Comparison of ENCODE assay signal across 8 cellular contexts in genomic region chrX:80808854-80809493, GRCh38. TPM values are rescaled to one million over a fixed set of nuclear protein-coding genes. Genes with fewer than 3 reads are reported as not detected.
DNase-seq lines count a peak whose midpoint lies in the region; ATAC-seq, FAIRE-seq and TF ChIP-seq lines count a peak whose summit lies in the region.

No MANE protein-coding gene starts in this region.

- TF ChIP-seq RAD21 in HepG2 (CRISPR knock-in tag; IDR thresholded peaks at IDR 0.05) = no peak

- POLR2A ChIA-PET in HepG2 (lab: Yijun Ruan, JAX) = no interaction called here

- TF ChIP-seq EP300 in HepG2 (IDR thresholded peaks at IDR 0.05; ENCODE audit: low read depth in 2 of 2, low read length in 2 of 2) (no peak), HepG2 (CRISPR knock-in tag; IDR thresholded peaks at IDR 0.05; ENCODE audit: borderline replicate concordance) (no peak)

- H3K27ac Mint-ChIP-seq in T-helper 2 cell treated with Interferon-gamma antibody and Interleukin-4, amounts not matched to agents 5 μg/mL and 100 μg/mL, for 36 hours = peak overlapping the region; percentile 93

- WGBS in HepG2 (ENCODE audit: low lambda C conversion rate) = 2% methylated on average over 12 of the region's 26 CpGs

- peaks cover 4% of the 10 kb centered on the region for H3K79me2 ChIP-seq in HepG2 (ENCODE audit: insufficient read depth, low read length)

- peaks cover 19% of the 10 kb centered on the region for H3K4me1 Mint-ChIP-seq in T-helper 2 cell treated with Interferon-gamma antibody and Interleukin-4, amounts not matched to agents 5 μg/mL and 100 μg/mL, for 36 hours (ENCODE audit: low read depth)

- H3K27me3 Mint-ChIP-seq in T-helper 2 cell treated with Interferon-gamma antibody and Interleukin-4, amounts not matched to agents 5 μg/mL and 100 μg/mL, for 36 hours (ENCODE audit: low read depth) = peaks cover 4% of the 10 kb centered on the region

- in situ Hi-C loops in KBM-7 (cut with MboI; ENCODE audit: low pct_unique_long_range_greater_than_20kb, low sequenced_read_pairs) = no loop called here
- in situ Hi-C loops in HepG2 (cut with HindIII; ENCODE audit: extremely low pct_ligation_motif_present, low pct_unique_long_range_greater_than_20kb) = no loop called here

- peak; percentile 42 for ATAC-seq in HepG2
- ATAC-seq in GM18520 (IDR thresholded peaks at IDR 0.05; ENCODE audit: unreplicated experiment) = no peak

- peaks cover 5% of the 10 kb centered on the region for H3K36me3 Mint-ChIP-seq in T-helper 2 cell treated with Interferon-gamma antibody and Interleukin-4, amounts not matched to agents 5 μg/mL and 100 μg/mL, for 36 hours (ENCODE audit: low read depth)

- H3K4me3 ChIP-seq in HepG2 (replicated peaks in 1 of 3; ENCODE audit: insufficient read depth in 1 of 3, low read depth in 2 of 3, low read length in 3 of 3) = peak overlapping the region; percentile 67 to 78 (median 73)

- peak overlapping the region; percentile 92 for H3K4me3 Mint-ChIP-seq in T-helper 2 cell treated with Interferon-gamma antibody and Interleukin-4, amounts not matched to agents 5 μg/mL and 100 μg/mL, for 36 hours

- H3K4me1 ChIP-seq in HepG2 (ENCODE audit: insufficient read depth, low read length) = peaks cover 13% of the 10 kb centered on the region; the same call in 1 of the 2 replicates

- no peak for TF ChIP-seq CTCF in HepG2 (CRISPR knock-in tag; IDR thresholded peaks at IDR 0.05)
- TF ChIP-seq CTCF in D721Med (IDR thresholded peaks at IDR 0.05; ENCODE audit: insufficient read depth, missing control alignments) = no peak

- H4K20me1 ChIP-seq in HepG2 (ENCODE audit: insufficient read depth, low read length) = no peaks in the 10 kb centered on the region

- H3K27me3 ChIP-seq in HepG2 (ENCODE audit: control insufficient read depth in 1 of 2, insufficient read depth in 2 of 2, low read length in 2 of 2) = no peaks in the 10 kb centered on the region

- CTCF ChIA-PET in HepG2 (lab: Yijun Ruan, JAX; ENCODE audit: low intra/inter-chr PET ratio, low total read pairs) = no interaction called here

- H3K4me2 ChIP-seq in HepG2 (ENCODE audit: low read depth, low read length) = peak overlapping the region; percentile 68

- H3K9ac ChIP-seq in HepG2 (ENCODE audit: insufficient read depth, low read depth, low read length) = peak overlapping the region; percentile 58; the same call in 1 of the 2 replicates

- H3K27ac ChIP-seq in HepG2 (ENCODE audit: extremely low read length, insufficient read depth, low read length) = peak overlapping the region; percentile 71

- intact Hi-C loops in HepG2 (cut with micrococcal nuclease; ENCODE audit: unreplicated experiment) = loop anchor here (5.0 kb wide), 1 partner anchor 313 kb away; no protein-coding TSS in a partner anchor

- no peaks in the 10 kb centered on the region for H3K36me3 ChIP-seq in HepG2 (replicated peaks in 1 of 2; ENCODE audit: control insufficient read depth in 1 of 2, insufficient read depth in 2 of 2, low read length in 2 of 2)

- H2AFZ ChIP-seq in HepG2 (ENCODE audit: low read length) = no peak overlapping the region

- FAIRE-seq in HepG2 (lab: Jason Lieb, UNC) (no peak), D721Med (lab: Jason Lieb, UNC) (no peak)

- no peak for TF ChIP-seq POLR2A in HepG2 (IDR thresholded peaks at IDR 0.05; ENCODE audit: insufficient read depth in 1 of 2, low read depth in 2 of 2, low read length in 2 of 2)

- BruUV-seq in HepG2 (replicated peaks; lab: Mats Ljungman, UMichigan) = no TSS peak

- H3K9me3 ChIP-seq in HepG2 (ENCODE audit: low read length) = no peaks in the 10 kb centered on the region

- no peaks in the 10 kb centered on the region for H3K9me3 Mint-ChIP-seq in T-helper 2 cell treated with Interferon-gamma antibody and Interleukin-4, amounts not matched to agents 5 μg/mL and 100 μg/mL, for 36 hours

- DNase-seq in C1 segment of cervical spinal cord (lab: John Stamatoyannopoulos, UW) = peak in 12 of 14 donors; percentile 9 to 59 (median 28)
- DNase-seq in KBM-7 = peak; percentile 31
- peak; percentile 7 for DNase-seq in T-helper 2 cell treated with Interferon-gamma antibody and Interleukin-4, amounts not matched to agents 5 μg/mL and 100 μg/mL, for 36 hours (ENCODE audit: low spot score)
- peak; percentile 37 for DNase-seq in central memory CD4-positive, alpha-beta T cell
- DNase-seq in HepG2 (ENCODE audit: low spot score) = no peak
- peak; percentile 4 to 9 for DNase-seq in stimulated activated CD8-positive, alpha-beta memory T cell treated with anti-CD3 and anti-CD28 coated beads, Interleukin-15, amount 100 ng/mL, for 48 hours (ENCODE audit: low read depth in 2 of 2)
- DNase-seq in D721Med (ENCODE audit: insufficient read length, low spot score) = no peak

TF ChIP-seq in HepG2, 621 proteins besides CTCF, POLR2A, EP300 and RAD21 (continues in another document):
- TF ChIP-seq CENPX (CRISPR knock-in tag; IDR thresholded peaks at IDR 0.05) (no peak), THYN1 (CRISPR knock-in tag; IDR thresholded peaks at IDR 0.05; ENCODE audit: borderline replicate concordance, low read depth) (no peak), ZNF572 (CRISPR knock-in tag; IDR thresholded peaks at IDR 0.05) (no peak), NFE2L1 (CRISPR knock-in tag; IDR thresholded peaks at IDR 0.05; ENCODE audit: borderline replicate concordance) (no peak), HNF1A (IDR thresholded peaks at IDR 0.05; ENCODE audit: low read depth) (no peak), HNF1A (CRISPR knock-in tag; IDR thresholded peaks at IDR 0.05; ENCODE audit: borderline replicate concordance) (no peak), ZNF75D (CRISPR knock-in tag; IDR thresholded peaks at IDR 0.05; ENCODE audit: borderline replicate concordance) (no peak), RARA (CRISPR knock-in tag; IDR thresholded peaks at IDR 0.05) (no peak), ZNF775 (CRISPR knock-in tag; IDR thresholded peaks at IDR 0.05; ENCODE audit: borderline replicate concordance) (no peak)
- TF ChIP-seq, protein P1, sequence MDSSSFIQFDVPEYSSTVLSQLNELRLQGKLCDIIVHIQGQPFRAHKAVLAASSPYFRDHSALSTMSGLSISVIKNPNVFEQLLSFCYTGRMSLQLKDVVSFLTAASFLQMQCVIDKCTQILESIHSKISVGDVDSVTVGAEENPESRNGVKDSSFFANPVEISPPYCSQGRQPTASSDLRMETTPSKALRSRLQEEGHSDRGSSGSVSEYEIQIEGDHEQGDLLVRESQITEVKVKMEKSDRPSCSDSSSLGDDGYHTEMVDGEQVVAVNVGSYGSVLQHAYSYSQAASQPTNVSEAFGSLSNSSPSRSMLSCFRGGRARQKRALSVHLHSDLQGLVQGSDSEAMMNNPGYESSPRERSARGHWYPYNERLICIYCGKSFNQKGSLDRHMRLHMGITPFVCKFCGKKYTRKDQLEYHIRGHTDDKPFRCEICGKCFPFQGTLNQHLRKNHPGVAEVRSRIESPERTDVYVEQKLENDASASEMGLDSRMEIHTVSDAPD (CRISPR knock-in tag; IDR thresholded peaks at IDR 0.05) = no peak

RNA-seq across cellular contexts. Expression of gene BRWD3, which starts 0.7 kb away (rescaled TPM):
- total RNA-seq in HepG2 (2016; rRNA removed; fragmentation: Illumina TruSeq; extraction: Trizol) = 8.3 and 12.4 TPM in 2 replicates
- total RNA-seq in HepG2 (2016; cell fraction: cytosol; rRNA removed; fragmentation: Illumina TruSeq; extraction: Trizol; ENCODE audit: low read depth) = 2.1 and 3.2 TPM in 2 replicates
- 7.8 and 11.1 TPM in 2 replicates for total RNA-seq in HepG2 (2016; cell fraction: insoluble cytoplasmic fraction; rRNA removed; fragmentation: Illumina TruSeq; extraction: Trizol)
- total RNA-seq in HepG2 (2016; cell fraction: membrane; rRNA removed; fragmentation: Illumina TruSeq; extraction: Trizol) = 3.2 and 3.7 TPM in 2 replicates
- total RNA-seq in HepG2 (2016; cell fraction: nucleus; rRNA removed; fragmentation: Illumina TruSeq; extraction: Trizol) = 12.6 and 12.7 TPM in 2 replicates
- 9.9 and 11.7 TPM in 2 replicates for polyA plus RNA-seq in HepG2 (2011; rRNA removed)
- polyA plus RNA-seq in HepG2 (2011; cell fraction: cytosol; rRNA removed) = 3.5 and 6.1 TPM in 2 replicates
- polyA plus RNA-seq in HepG2 (2011; cell fraction: nucleus; rRNA removed) = 13.4 and 16.3 TPM in 2 replicates
- polyA plus RNA-seq in HepG2 (2012) = 12.4 and 13.8 TPM in 2 replicates
- polyA plus RNA-seq in HepG2 (2016; cell fraction: cytosol; fragmentation: Illumina TruSeq; extraction: Trizol; ENCODE audit: low read depth) = 0.11 TPM in 2 replicates
- 4.4 and 4.5 TPM in 2 replicates for polyA plus RNA-seq in HepG2 (2016; cell fraction: insoluble cytoplasmic fraction; fragmentation: Illumina TruSeq; extraction: Trizol; ENCODE audit: low read depth)
- 0.45 and 0.64 TPM in 2 replicates for polyA plus RNA-seq in HepG2 (2016; cell fraction: membrane; fragmentation: Illumina TruSeq; extraction: Trizol; ENCODE audit: low read depth)
- polyA plus RNA-seq in HepG2 (2016; cell fraction: nucleus; fragmentation: Illumina TruSeq; extraction: Trizol; ENCODE audit: insufficient read depth, low read depth) = 5.6 and 7.1 TPM in 2 replicates
- polyA minus RNA-seq in HepG2 (2011; rRNA and poly(A)+ RNA removed; ENCODE audit: low replicate concordance) = 31.0 and 42.4 TPM in 2 replicates
- 15.0 and 19.4 TPM in 2 replicates for polyA minus RNA-seq in HepG2 (2011; cell fraction: cytosol; rRNA and poly(A)+ RNA removed)
- 68.6 and 71.8 TPM in 2 replicates for polyA minus RNA-seq in HepG2 (2011; cell fraction: nucleus; rRNA and poly(A)+ RNA removed)

Comparison
In these comparisons a context has a peak if more than half of its experiments do, and no peak if none do; other contexts are left out.
1. DNase-seq: peak in C1 segment of cervical spinal cord (12 of 14), KBM-7 (single experiment), T-helper 2 cell treated with Interferon-gamma antibody and Interleukin-4, amounts not matched to agents 5 μg/mL and 100 μg/mL, for 36 hours (single experiment), central memory CD4-positive, alpha-beta T cell (single experiment) and stimulated activated CD8-positive, alpha-beta memory T cell treated with anti-CD3 and anti-CD28 coated beads, Interleukin-15, amount 100 ng/mL, for 48 hours (2 of 2); none in HepG2 (single experiment) and D721Med (single experiment).